Comparison of ENCODE assay signal across 13 cellular contexts in the genomic region with DNA sequence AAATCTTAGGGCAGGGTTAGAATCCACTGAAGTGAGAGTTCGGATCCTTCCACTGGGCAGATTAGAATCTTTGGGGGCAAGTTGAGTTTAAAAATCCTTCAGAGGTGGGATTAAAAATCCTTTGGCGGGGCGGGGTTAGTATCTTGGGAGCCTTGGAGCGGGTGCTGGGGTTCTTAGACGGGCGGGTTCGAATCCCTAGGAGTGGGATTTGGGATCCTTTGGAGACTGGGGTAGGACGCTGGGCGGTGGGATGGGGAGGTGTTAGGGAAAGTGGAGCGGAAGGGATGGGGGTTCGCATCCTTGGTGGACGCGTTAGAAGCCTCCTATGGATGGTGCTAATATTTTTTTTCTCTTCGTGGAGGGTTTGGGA. TPM values are rescaled to one million over a fixed set of nuclear protein-coding genes. Genes with fewer than 3 reads are reported as not detected.
DNase-seq lines count a peak whose midpoint lies in the region; ATAC-seq and TF ChIP-seq lines count a peak whose summit lies in the region.
"Had no signal": no experiment of that assay in that cellular context is flagged by ENCODE, and none has a peak within 500 bp of the region (broad histone marks: within the 10 kb centered on the region; RNA-seq: fewer than 3 reads in every experiment).

No MANE protein-coding gene starts in this region.

- H3K9me3 ChIP-seq in OCI-LY3 (ENCODE audit: insufficient read depth, low read length) (no peaks in the 10 kb centered on the region), hepatocyte (ENCODE audit: low read depth) (no peaks in the 10 kb centered on the region), sigmoid colon (no peaks in the 10 kb centered on the region)

- H3K4me1 ChIP-seq in OCI-LY3 (ENCODE audit: low read length) (peaks cover 43% of the 10 kb centered on the region), hepatocyte (ENCODE audit: insufficient read depth) (peaks cover 4% of the 10 kb centered on the region), sigmoid colon (peaks cover 0 to 14% (median 9%) of the 10 kb centered on the region in 4 donors)

- H3K27me3 ChIP-seq in OCI-LY3 (ENCODE audit: low read depth, low read length) (no peaks in the 10 kb centered on the region), hepatocyte (peaks cover 74% of the 10 kb centered on the region), sigmoid colon (peaks cover 20 to 64% (median 49%) of the 10 kb centered on the region in 3 donors)

- H3K4me3 ChIP-seq in GM12864 (ENCODE audit: low read depth, low read length) (peak overlapping the region; percentile 87), OCI-LY3 (ENCODE audit: low read length) (peak overlapping the region; percentile 94), hepatocyte (no peak overlapping the region), sigmoid colon (peak overlapping the region in 2 of 4 donors; percentile 31 to 46)
- H3K4me3 ChIP-seq: GM23248 had no signal

- ATAC-seq in GM21825 (IDR thresholded peaks at IDR 0.05; ENCODE audit: unreplicated experiment) (no peak), HG03460 (IDR thresholded peaks at IDR 0.05; ENCODE audit: unreplicated experiment) (no peak)

- intact Hi-C loops in sigmoid colon (cut with DNase I): loop anchor here (10.0 kb wide), 1 partner anchor 57 kb away; no protein-coding TSS in a partner anchor

- TF ChIP-seq POLR2A in sigmoid colon (IDR thresholded peaks at IDR 0.05): no peak

- peak overlapping the region; percentile 95 for H3K4me2 ChIP-seq in OCI-LY3 (ENCODE audit: low read length)
- peak overlapping the region; percentile 88 for H3K4me2 ChIP-seq in hepatocyte

- no peaks in the 10 kb centered on the region for H3K9me2 ChIP-seq in hepatocyte (replicated peaks; ENCODE audit: insufficient read depth)

- TF ChIP-seq CTCF in GM12864 (IDR thresholded peaks at IDR 0.05; ENCODE audit: low read depth, low read length, missing control alignments) (no peak), OCI-LY3 (IDR thresholded peaks at IDR 0.05; ENCODE audit: low read depth, low read length) (no peak), hepatocyte (IDR thresholded peaks at IDR 0.05; ENCODE audit: poor library complexity) (no peak), sigmoid colon (IDR thresholded peaks at IDR 0.05) (no peak)

- TF ChIP-seq EP300 in sigmoid colon (IDR thresholded peaks at IDR 0.05): no peak

- DNase-seq in GM12864 (ENCODE audit: low read depth): no peak
- DNase-seq in hepatocyte (ENCODE audit: low spot score): no peak
- DNase-seq in sigmoid colon: no peak
- DNase-seq in stimulated activated CD4-positive, alpha-beta T cell treated with anti-CD3 and anti-CD28 coated beads, Interleukin-4, amount 100 ng/mL, for 24 hours: no peak
- DNase-seq: dermis blood vessel endothelial cell, NCI-H1092 treated with DMSO at 0.1 percent for 48 hours, NCI-H748 treated with DMSO at 0.1 percent for 48 hours had no signal

- H3K36me3 ChIP-seq in OCI-LY3 (replicated peaks; ENCODE audit: low read depth, low read length) (peaks cover 29% of the 10 kb centered on the region), hepatocyte (replicated peaks; ENCODE audit: insufficient read depth, low read depth) (no peaks in the 10 kb centered on the region), sigmoid colon (no peaks in the 10 kb centered on the region)

- H4K20me1 ChIP-seq in OCI-LY3 (ENCODE audit: insufficient read depth, low read length): peaks cover 23% of the 10 kb centered on the region
- no peaks in the 10 kb centered on the region for H4K20me1 ChIP-seq in hepatocyte (ENCODE audit: insufficient read depth, poor library complexity, severe bottlenecking)

- WGBS in hepatocyte (ENCODE audit: low lambda C conversion rate, missing lambda C conversion rate): 23% methylated on average over 14 of the region's 14 CpGs
- 13 to 27% methylated on average over 14 of the region's 14 CpGs for WGBS in sigmoid colon, 2 donors

- H3K9ac ChIP-seq in OCI-LY3 (ENCODE audit: low read length): peak overlapping the region; percentile 100
- H3K9ac ChIP-seq: GM23248 had no signal

- H3K79me2 ChIP-seq in OCI-LY3 (ENCODE audit: low read length) (peaks cover 52% of the 10 kb centered on the region), hepatocyte (no peaks in the 10 kb centered on the region)

- H2AFZ ChIP-seq in OCI-LY3 (ENCODE audit: low read depth, low read length) (no peak overlapping the region), hepatocyte (peak overlapping the region; percentile 75)
- H2AFZ ChIP-seq: GM23248 had no signal

- H3K27ac ChIP-seq in OCI-LY3 (ENCODE audit: low read length): peak overlapping the region; percentile 91
- H3K27ac ChIP-seq in hepatocyte: no peak overlapping the region
- peak overlapping the region in 3 of 4 donors; percentile 59 to 67 (median 64) for H3K27ac ChIP-seq in sigmoid colon
- H3K27ac ChIP-seq: GM23248 had no signal

RNA-seq across cellular contexts. Expression of a gene that starts 0.3 kb away (rescaled TPM):
- 0.44 and 2.2 TPM in 2 replicates for total RNA-seq in hepatocyte
- polyA plus RNA-seq in hepatocyte: 0.54 and 0.90 TPM in 2 replicates
- 10 to 100 TPM in 2 of 4 donors, 1 to 10 TPM in 2; 8.6 to 28.0 (median 10.7) TPM for total RNA-seq in sigmoid colon
- polyA plus RNA-seq in sigmoid colon: 10 to 100 TPM; 17.5 to 25.8 (median 20.6) TPM
- total RNA-seq: dermis blood vessel endothelial cell, glomerular endothelial cell, GM23248, myocyte had no signal
- polyA plus RNA-seq: GM23248 had no signal

RNA-seq across cellular contexts. Expression of a gene that starts 41.5 kb away (rescaled TPM):
- total RNA-seq in hepatocyte (0.77 and 0.80 TPM in 2 replicates), sigmoid colon (1 to 10 TPM; 2.3 to 5.8 (median 4.0) TPM)
- polyA plus RNA-seq in hepatocyte (0.56 and 1.0 TPM in 2 replicates), sigmoid colon (1 to 10 TPM in 2 of 3 donors, under 1 TPM in 1; 0.46 to 2.5 (median 1.2) TPM)
- total RNA-seq: GM23248, myocyte had no signal
- polyA plus RNA-seq: GM23248 had no signal

RNA-seq across cellular contexts. Expression of a gene that starts 57.8 kb away (rescaled TPM):
- 65.3 and 72.3 TPM in 2 replicates for total RNA-seq in hepatocyte
- polyA plus RNA-seq in hepatocyte: 86.4 and 87.3 TPM in 2 replicates
- total RNA-seq in sigmoid colon: 10 to 100 TPM; 15.3 to 24.0 (median 19.1) TPM
- 10 to 100 TPM in 1 of 3 donors, 1 to 10 TPM in 2; 6.6 to 38.3 (median 9.0) TPM for polyA plus RNA-seq in sigmoid colon
